ENCODE assay signal across 8 cellular contexts in the genomic region with DNA sequence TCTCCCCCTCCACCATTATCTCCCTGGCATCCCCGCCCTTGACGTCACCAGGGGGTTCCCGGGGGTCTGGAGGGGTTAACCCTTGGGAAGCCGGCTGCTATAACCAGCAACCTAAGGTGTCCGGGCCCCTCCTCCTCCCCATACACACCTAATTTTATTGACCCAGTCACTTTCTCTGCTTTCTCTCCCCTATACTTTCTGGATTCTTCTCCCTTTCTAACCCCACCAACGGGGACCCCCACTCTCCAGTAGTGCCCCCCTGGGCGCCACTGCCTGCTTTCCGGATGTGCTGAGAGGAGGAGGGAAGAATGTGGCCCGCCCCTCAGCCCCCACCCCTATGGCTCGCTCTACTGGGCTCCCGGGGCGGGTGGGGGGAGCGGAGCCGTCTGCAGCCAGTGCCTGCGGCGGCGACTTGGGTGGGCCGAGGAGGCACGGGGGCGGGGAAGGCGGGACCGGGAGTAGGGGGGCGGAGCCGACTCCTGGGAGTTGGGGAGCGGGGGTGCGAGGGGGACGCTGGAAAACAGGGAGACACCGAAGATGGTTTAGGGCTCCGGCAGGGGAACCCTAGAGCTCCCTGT. TPM values are rescaled to one million over a fixed set of nuclear protein-coding genes. Genes with fewer than 3 reads are reported as not detected.
DNase-seq lines count a peak whose midpoint lies in the region; ATAC-seq and TF ChIP-seq lines count a peak whose summit lies in the region.

No MANE protein-coding gene starts in this region.

- H3K4me1 ChIP-seq in right cardiac atrium (ENCODE audit: control insufficient read depth, insufficient read depth, low read length) (no peaks in the 10 kb centered on the region), psoas muscle (peaks cover 20% of the 10 kb centered on the region)

- H3K4me3 ChIP-seq in MG63 (peak overlapping the region; percentile 47), right cardiac atrium (ENCODE audit: low read length) (peak overlapping the region; percentile 93), psoas muscle (peak overlapping the region; percentile 77)

- DNase-seq in ELR (ENCODE audit: low read depth) (peak; percentile 72), MG63 (peak; percentile 65), right cardiac atrium (peak; percentile 81 to 92 (median 91)), psoas muscle (peak; percentile 58 to 73)
- peak in 1 of 2 donors; percentile 19 for DNase-seq in activated naive CD4-positive, alpha-beta T cell treated with anti-CD3 and anti-CD28 coated beads, Interleukin-2, amount 50 U/mL, for 72 hours (ENCODE audit: low spot score in 2 of 2)

- no peaks in the 10 kb centered on the region for H3K9me3 ChIP-seq in MG63
- no peaks in the 10 kb centered on the region for H3K9me3 ChIP-seq in right cardiac atrium (ENCODE audit: control insufficient read depth, low read length)
- no peaks in the 10 kb centered on the region for H3K9me3 ChIP-seq in psoas muscle

- under 1% methylated on average over 29 of the region's 29 CpGs for WGBS in right cardiac atrium
- WGBS in psoas muscle, 3 donors, result 1 to 2% (median 1%) methylated on average over 26 to 29 of the region's 29 CpGs

- H3K27ac Mint-ChIP-seq in activated naive CD4-positive, alpha-beta T cell treated with anti-CD3 and anti-CD28 coated beads, Interleukin-2, amount 50 U/mL, for 72 hours, result peak overlapping the region; percentile 55 to 72

- TF ChIP-seq CTCF in psoas muscle (IDR thresholded peaks at IDR 0.05), result no peak

- ATAC-seq in activated naive CD4-positive, alpha-beta T cell treated with anti-CD3 and anti-CD28 coated beads, Interleukin-2, amount 50 U/mL, for 72 hours, result no peak
- peak; percentile 69 to 74 for ATAC-seq in right cardiac atrium
- peak in 1 of 4 donors; percentile 35 for ATAC-seq in psoas muscle
- ATAC-seq in GM18873 (IDR thresholded peaks at IDR 0.05; ENCODE audit: low FRiP score, unreplicated experiment), result no peak
- ATAC-seq in GM19328 (IDR thresholded peaks at IDR 0.05; ENCODE audit: unreplicated experiment), result no peak
- ATAC-seq in HG03457 (IDR thresholded peaks at IDR 0.05; ENCODE audit: unreplicated experiment), result no peak

- H3K36me3 ChIP-seq in MG63 (no peaks in the 10 kb centered on the region), psoas muscle (ENCODE audit: insufficient read depth in 1 of 2, low read depth in 1 of 2) (no peaks in the 10 kb centered on the region)

- H3K27ac ChIP-seq in right cardiac atrium (ENCODE audit: low read length) (no peak overlapping the region), psoas muscle (no peak overlapping the region)

- peaks cover 0 to 4% of the 10 kb centered on the region in 2 donors for H3K36me3 Mint-ChIP-seq in activated naive CD4-positive, alpha-beta T cell treated with anti-CD3 and anti-CD28 coated beads, Interleukin-2, amount 50 U/mL, for 72 hours

- intact Hi-C loops in right cardiac atrium (cut with DNase I) (loop anchor here in 1 of 4 donors (10.0 kb wide), 1 partner anchor 163 kb away; no protein-coding TSS in a partner anchor), psoas muscle (cut with DNase I) (loop anchor here (5.0 to 10.0 kb wide), 3 partner anchors 161 to 247 kb away; partner anchors contain the start of gene NXPH4 (in 1 of the 2))

- peaks cover 10% of the 10 kb centered on the region for H3K27me3 ChIP-seq in MG63
- no peaks in the 10 kb centered on the region for H3K27me3 ChIP-seq in right cardiac atrium (ENCODE audit: control insufficient read depth, insufficient read depth)
- peaks cover 0 to 8% (median 6%) of the 10 kb centered on the region in 3 donors for H3K27me3 ChIP-seq in psoas muscle (ENCODE audit: insufficient read depth in 3 of 3, low read length in 2 of 3)

- H3K9me3 Mint-ChIP-seq in activated naive CD4-positive, alpha-beta T cell treated with anti-CD3 and anti-CD28 coated beads, Interleukin-2, amount 50 U/mL, for 72 hours, result no peaks in the 10 kb centered on the region

RNA-seq across cellular contexts. Expression of gene GLI1, which starts 1.8 kb away (rescaled TPM):
- total RNA-seq in MG63 (2014; rRNA removed; shearing (Covaris generic); ENCODE audit: low replicate concordance), result 0.03 TPM in 1 of 2 replicates, not detected in the other
- total RNA-seq in activated naive CD4-positive, alpha-beta T cell treated with anti-CD3 and anti-CD28 coated beads, Interleukin-2, amount 50 U/mL, for 72 hours, result under 1 TPM in 1 of 2 donors, not detected in 1; 0.49 TPM
- 1 to 10 TPM; 1.6 to 3.1 (median 2.5) TPM for total RNA-seq in right cardiac atrium
- polyA plus RNA-seq in right cardiac atrium, result 0.59 TPM
- total RNA-seq in psoas muscle, result under 1 TPM in 3 of 4 donors, not detected in 1; 0.07 to 0.86 (median 0.61) TPM
- polyA plus RNA-seq in psoas muscle, result under 1 TPM; 0.21 to 0.34 (median 0.23) TPM

RNA-seq across cellular contexts. Expression of gene INHBE, which starts 6.3 kb away (rescaled TPM):
- total RNA-seq in MG63 (2014; rRNA removed; shearing (Covaris generic); ENCODE audit: low replicate concordance), result 3.5 and 7.4 TPM in 2 replicates
- under 1 TPM; 0.18 to 0.23 TPM for total RNA-seq in activated naive CD4-positive, alpha-beta T cell treated with anti-CD3 and anti-CD28 coated beads, Interleukin-2, amount 50 U/mL, for 72 hours
- total RNA-seq in right cardiac atrium (not detected), psoas muscle (1 to 10 TPM in 2 of 4 donors, under 1 TPM in 2; 0.23 to 6.8 (median 2.1) TPM)
- polyA plus RNA-seq in right cardiac atrium (not detected), psoas muscle (1 to 10 TPM in 1 of 3 donors, under 1 TPM in 2; 0.18 to 1.4 (median 0.18) TPM)

RNA-seq across cellular contexts. Expression of gene ARHGAP9, which starts 18.3 kb away (rescaled TPM):
- not detected in 2 replicates for total RNA-seq in MG63 (2014; rRNA removed; shearing (Covaris generic); ENCODE audit: low replicate concordance)
- total RNA-seq in activated naive CD4-positive, alpha-beta T cell treated with anti-CD3 and anti-CD28 coated beads, Interleukin-2, amount 50 U/mL, for 72 hours, result 100 to 1,000 TPM; 151 to 195 TPM
- 10 to 100 TPM in 1 of 4 donors, 1 to 10 TPM in 3; 4.8 to 10.2 (median 7.5) TPM for total RNA-seq in right cardiac atrium
- 3.0 TPM for polyA plus RNA-seq in right cardiac atrium
- total RNA-seq in psoas muscle, result 1 to 10 TPM; 1.3 to 5.4 (median 4.1) TPM
- polyA plus RNA-seq in psoas muscle, result 1 to 10 TPM in 2 of 3 donors, under 1 TPM in 1; 0.91 to 2.0 (median 1.4) TPM

RNA-seq across cellular contexts. Expression of gene MARS1, which starts 26.5 kb away (rescaled TPM):
- 245 and 285 TPM in 2 replicates for total RNA-seq in MG63 (2014; rRNA removed; shearing (Covaris generic); ENCODE audit: low replicate concordance)
- total RNA-seq in activated naive CD4-positive, alpha-beta T cell treated with anti-CD3 and anti-CD28 coated beads, Interleukin-2, amount 50 U/mL, for 72 hours, result 100 to 1,000 TPM; 267 to 292 TPM
- total RNA-seq in right cardiac atrium, result 10 to 100 TPM; 68.6 to 89.8 (median 72.8) TPM
- 54.9 TPM for polyA plus RNA-seq in right cardiac atrium
- total RNA-seq in psoas muscle, result 10 to 100 TPM; 68.6 to 88.0 (median 83.7) TPM
- polyA plus RNA-seq in psoas muscle, result 10 to 100 TPM; 41.2 to 97.4 (median 77.7) TPM

RNA-seq across cellular contexts. Expression of gene INHBC, which starts 26.8 kb away (rescaled TPM):
- not detected in 2 replicates for total RNA-seq in MG63 (2014; rRNA removed; shearing (Covaris generic); ENCODE audit: low replicate concordance)
- not detected for total RNA-seq in activated naive CD4-positive, alpha-beta T cell treated with anti-CD3 and anti-CD28 coated beads, Interleukin-2, amount 50 U/mL, for 72 hours
- total RNA-seq in right cardiac atrium (not detected), psoas muscle (under 1 TPM in 2 of 4 donors, not detected in 2; 0.18 to 0.21 TPM)
- polyA plus RNA-seq in right cardiac atrium (not detected), psoas muscle (under 1 TPM in 1 of 3 donors, not detected in 2; 0.05 TPM)

Comparison
In these comparisons a context has a peak if more than half of its experiments do, and no peak if none do; other contexts are left out.
1. ATAC-seq: peak in right cardiac atrium (2 of 2); none in activated naive CD4-positive, alpha-beta T cell treated with anti-CD3 and anti-CD28 coated beads, Interleukin-2, amount 50 U/mL, for 72 hours (0 of 2), GM18873 (single experiment), GM19328 (single experiment) and HG03457 (single experiment).
2. RNA of gene ARHGAP9, which starts 18.3 kb away (total RNA-seq): 151 to 195 TPM in activated naive CD4-positive, alpha-beta T cell treated with anti-CD3 and anti-CD28 coated beads, Interleukin-2, amount 50 U/mL, for 72 hours; 4.8 to 10.2 TPM in right cardiac atrium, 1.3 to 5.4 TPM in psoas muscle and not detected in MG63; every median in the first group is over 10 times any median in the second.
3. Peak in every context shown above with its lines, with median percentiles within 50 percentile points of each other: H3K4me3 ChIP-seq.